In the genomic region with DNA sequence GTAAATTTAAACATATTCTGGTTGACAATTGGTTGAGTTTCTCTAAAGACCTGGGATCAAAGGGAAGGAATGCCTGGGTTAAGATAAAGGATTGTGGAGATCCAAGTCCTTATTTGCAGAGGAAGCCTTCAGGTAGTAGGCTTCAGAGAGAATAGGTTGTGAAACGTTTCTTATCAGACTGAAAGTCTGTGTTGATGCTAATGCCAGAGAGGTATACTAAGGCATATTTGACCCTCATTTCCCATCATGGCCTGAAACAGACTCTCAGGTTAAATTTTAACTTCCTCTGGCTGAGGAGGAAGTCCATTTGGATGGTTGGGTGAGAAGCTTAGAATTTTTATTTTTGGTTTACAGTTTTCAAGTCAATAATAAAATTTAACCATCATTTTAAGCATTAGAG, we compare ENCODE assay signal across 36 cellular contexts. TPM values are rescaled to one million over a fixed set of nuclear protein-coding genes. Genes with fewer than 3 reads are reported as not detected.
"Had no signal": no experiment of that assay in that cellular context is flagged by ENCODE, and none has a peak within 500 bp of the region (broad histone marks: within the 10 kb centered on the region; RNA-seq: fewer than 3 reads in every experiment).

No MANE protein-coding gene starts in this region.

- H3K9ac ChIP-seq: neural progenitor cell had no signal

- H3K9me3 ChIP-seq: esophagus muscularis mucosa, gastroesophageal sphincter, heart left ventricle, prostate gland, suprapubic skin, transverse colon, upper lobe of right lung, uterus had no signal

- H3K4me1 Mint-ChIP-seq: memory B cell; naive thymus-derived CD4-positive, alpha-beta T cell; nephron; stimulated activated naive CD8-positive, alpha-beta T cell treated with anti-CD3 and anti-CD28 coated beads, Interleukin-15, amount 100 ng/mL, for 72 hours had no signal

- ATAC-seq: foreskin keratinocyte; gastroesophageal sphincter; heart left ventricle; left colon; left ventricle myocardium superior; naive thymus-derived CD4-positive, alpha-beta T cell; right cardiac atrium; stimulated activated naive CD8-positive, alpha-beta T cell treated with anti-CD3 and anti-CD28 coated beads, Interleukin-15, amount 100 ng/mL, for 72 hours; upper lobe of right lung had no signal

- H3K4me1 ChIP-seq: esophagus muscularis mucosa, foreskin keratinocyte, gastroesophageal sphincter, heart left ventricle, neural progenitor cell, prostate gland, suprapubic skin, transverse colon, upper lobe of right lung, uterus had no signal

- H3K27ac ChIP-seq: esophagus muscularis mucosa, foreskin keratinocyte, gastroesophageal sphincter, heart left ventricle, neural progenitor cell, prostate gland, skin epidermis, suprapubic skin, transverse colon, upper lobe of right lung, uterus had no signal

- H3K27me3 Mint-ChIP-seq: dendritic cell treated with granulocyte-macrophage colony-stimulating factor and Interleukin-4, amounts not matched to agents 40 ng/mL and 50 ng/mL, for 4 days; memory B cell; stimulated activated naive CD8-positive, alpha-beta T cell treated with anti-CD3 and anti-CD28 coated beads, Interleukin-15, amount 100 ng/mL, for 72 hours had no signal

- H3K4me3 ChIP-seq: esophagus muscularis mucosa, gastroesophageal sphincter, heart left ventricle, lung, neural progenitor cell, prostate gland, skin epidermis, suprapubic skin, transverse colon, upper lobe of right lung, uterus had no signal

- H3K9me3 Mint-ChIP-seq: dendritic cell treated with granulocyte-macrophage colony-stimulating factor and Interleukin-4, amounts not matched to agents 40 ng/mL and 50 ng/mL, for 4 days; memory B cell; naive thymus-derived CD4-positive, alpha-beta T cell; nephron; neural progenitor cell; stimulated activated naive CD8-positive, alpha-beta T cell treated with anti-CD3 and anti-CD28 coated beads, Interleukin-15, amount 100 ng/mL, for 72 hours had no signal

- H3K4me3 Mint-ChIP-seq: dendritic cell treated with granulocyte-macrophage colony-stimulating factor and Interleukin-4, amounts not matched to agents 40 ng/mL and 50 ng/mL, for 4 days; memory B cell; naive thymus-derived CD4-positive, alpha-beta T cell; nephron; neural progenitor cell; stimulated activated naive CD8-positive, alpha-beta T cell treated with anti-CD3 and anti-CD28 coated beads, Interleukin-15, amount 100 ng/mL, for 72 hours had no signal

- DNase-seq: effector CD8-positive, alpha-beta T cell; foreskin keratinocyte; heart left ventricle; hippocampal formation; left colon; left ventricle myocardium superior; midbrain; naive thymus-derived CD4-positive, alpha-beta T cell; right cardiac atrium; stimulated activated CD4-positive, alpha-beta T cell treated with anti-CD3 and anti-CD28 coated beads, Interleukin-12 subunit alpha, Interleukin-12 subunit beta, amount 100 ng/mL, for 4 hours; stimulated activated CD4-positive, alpha-beta T cell treated with anti-CD3 and anti-CD28 coated beads, Interleukin-1b, Interleukin-23, amount 100 ng/mL, for 48 hours; stimulated activated CD4-positive, alpha-beta T cell treated with anti-CD3 and anti-CD28 coated beads, Interleukin-4, amount 100 ng/mL, for 1 hour; stimulated activated CD8-positive, alpha-beta memory T cell treated with anti-CD3 and anti-CD28 coated beads, Interleukin-4, amount 100 ng/mL, for 48 hours; stimulated activated naive CD4-positive, alpha-beta T cell; stimulated activated naive CD8-positive, alpha-beta T cell treated with anti-CD3 and anti-CD28 coated beads, Interleukin-15, amount 100 ng/mL, for 72 hours; transverse colon; upper lobe of right lung; uterus had no signal

- H3K27ac Mint-ChIP-seq: dendritic cell treated with granulocyte-macrophage colony-stimulating factor and Interleukin-4, amounts not matched to agents 40 ng/mL and 50 ng/mL, for 4 days; memory B cell; naive thymus-derived CD4-positive, alpha-beta T cell; nephron; neural progenitor cell; stimulated activated naive CD8-positive, alpha-beta T cell treated with anti-CD3 and anti-CD28 coated beads, Interleukin-15, amount 100 ng/mL, for 72 hours had no signal

- H3K4me2 ChIP-seq: neural progenitor cell had no signal

- H3K36me3 Mint-ChIP-seq: memory B cell; naive thymus-derived CD4-positive, alpha-beta T cell; neural progenitor cell had no signal

- H3K36me3 ChIP-seq: esophagus muscularis mucosa, gastroesophageal sphincter, heart left ventricle, neural progenitor cell, prostate gland, suprapubic skin, transverse colon, upper lobe of right lung, uterus had no signal

- H3K27me3 ChIP-seq: esophagus muscularis mucosa, foreskin keratinocyte, gastroesophageal sphincter, heart left ventricle, neural progenitor cell, suprapubic skin, transverse colon, upper lobe of right lung, uterus had no signal

RNA-seq across cellular contexts. Expression of a gene that starts 48.1 kb away (rescaled TPM):
- total RNA-seq: cerebellum; endothelial cell of umbilical vein; epithelial cell of proximal tubule; esophagus muscularis mucosa; fibroblast of lung; foreskin keratinocyte; gastroesophageal sphincter; heart left ventricle; kidney epithelial cell; left colon; left ventricle myocardium superior; lung; mucosa of gallbladder; naive thymus-derived CD4-positive, alpha-beta T cell; osteocyte; prostate gland; right cardiac atrium; suprapubic skin; transverse colon; upper lobe of right lung had no signal
- polyA plus RNA-seq: endothelial cell of umbilical vein; fibroblast of lung; foreskin keratinocyte; heart left ventricle; lung; naive thymus-derived CD4-positive, alpha-beta T cell; right cardiac atrium; thymus had no signal
